15 cellular contexts compared by ENCODE assay signal in the genomic region with DNA sequence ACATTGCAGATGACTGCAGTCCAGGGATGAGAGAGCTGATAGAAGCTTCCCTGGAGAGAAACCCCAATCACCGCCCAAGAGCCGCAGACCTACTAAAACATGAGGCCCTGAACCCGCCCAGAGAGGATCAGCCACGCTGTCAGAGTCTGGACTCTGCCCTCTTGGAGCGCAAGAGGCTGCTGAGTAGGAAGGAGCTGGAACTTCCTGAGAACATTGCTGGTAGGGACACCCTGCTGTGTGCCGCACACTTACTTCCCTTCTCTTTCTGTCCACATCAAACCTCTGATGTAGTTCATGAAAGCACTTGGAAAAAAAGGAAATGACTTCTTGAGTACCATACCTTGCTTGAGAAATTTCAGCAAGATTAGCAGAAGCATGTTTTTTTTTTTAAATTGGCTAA. TPM values are rescaled to one million over a fixed set of nuclear protein-coding genes. Genes with fewer than 3 reads are reported as not detected.
DNase-seq lines count a peak whose midpoint lies in the region; ATAC-seq and TF ChIP-seq lines count a peak whose summit lies in the region.
"Had no signal": no experiment of that assay in that cellular context is flagged by ENCODE, and none has a peak within 500 bp of the region (broad histone marks: within the 10 kb centered on the region; RNA-seq: fewer than 3 reads in every experiment).

No MANE protein-coding gene starts in this region.

- H3K9ac ChIP-seq in colonic mucosa (ENCODE audit: low read depth in 2 of 2, low read length in 2 of 2): no peak overlapping the region

- DNase-seq in activated CD8-positive, alpha-beta T cell treated with anti-CD3 and anti-CD28 coated beads, Interleukin-2, amount 10 ng/mL, durations not matched to agents 7 days and 5 days: no peak
- DNase-seq in activated CD8-positive, alpha-beta T cell treated with anti-CD3 and anti-CD28 coated beads for 36 hours: no peak
- DNase-seq in colonic mucosa: peak; percentile 66
- peak in 2 of 3 donors; percentile 38 to 40 for DNase-seq in mucosa of descending colon
- DNase-seq in upper lobe of right lung: no peak
- DNase-seq in hepatic stellate cell (ENCODE audit: low spot score): no peak
- DNase-seq in superior temporal gyrus (ENCODE audit: extremely low spot score): no peak
- DNase-seq: activated T-cell treated with anti-CD3 and anti-CD28 coated beads, Interleukin-2, amount 50 U/mL, for 48 hours; DMS 273 treated with DMSO at 0.1 percent for 48 hours; NCI-H1105 treated with DMSO at 0.1 percent for 48 hours; NCI-H524 treated with DMSO at 0.1 percent for 48 hours had no signal

- TF ChIP-seq CTCF in activated CD8-positive, alpha-beta T cell treated with anti-CD3 and anti-CD28 coated beads for 36 hours (IDR thresholded peaks at IDR 0.05): no peak
- TF ChIP-seq CTCF in colonic mucosa (IDR thresholded peaks at IDR 0.05): no peak
- no peak for TF ChIP-seq CTCF in mucosa of descending colon (IDR thresholded peaks at IDR 0.05)
- no peak for TF ChIP-seq CTCF in upper lobe of right lung (IDR thresholded peaks at IDR 0.05)

- POLR2A ChIA-PET in activated CD8-positive, alpha-beta T cell treated with anti-CD3 and anti-CD28 coated beads, Interleukin-2, amount 10 ng/mL, durations not matched to agents 7 days and 5 days (lab: Charles Lee): no interaction called here
- POLR2A ChIA-PET in activated CD8-positive, alpha-beta T cell treated with anti-CD3 and anti-CD28 coated beads for 36 hours (lab: Charles Lee): interaction anchor here (0.6 to 1.0 kb wide), 3 partner anchors 8 to 112 kb away, joined by 3 to 4 read pairs (median 3); no protein-coding TSS in a partner anchor

- H3K4me3 ChIP-seq in colonic mucosa (no peak overlapping the region), mucosa of descending colon (no peak overlapping the region), upper lobe of right lung (no peak overlapping the region)
- H3K4me3 ChIP-seq: SJSA1 had no signal

- ATAC-seq in activated CD8-positive, alpha-beta T cell treated with anti-CD3 and anti-CD28 coated beads, Interleukin-2, amount 10 ng/mL, durations not matched to agents 7 days and 5 days: no peak
- no peak for ATAC-seq in activated CD8-positive, alpha-beta T cell treated with anti-CD3 and anti-CD28 coated beads for 36 hours
- ATAC-seq in mucosa of descending colon: peak; percentile 75
- peak; percentile 91 for ATAC-seq in upper lobe of right lung
- ATAC-seq in HG03469 (IDR thresholded peaks at IDR 0.05; ENCODE audit: unreplicated experiment): no peak
- ATAC-seq: WTC11 had no signal

- H3K27ac Mint-ChIP-seq in activated CD8-positive, alpha-beta T cell treated with anti-CD3 and anti-CD28 coated beads, Interleukin-2, amount 10 ng/mL, durations not matched to agents 7 days and 5 days: peak overlapping the region; percentile 61
- no peak overlapping the region for H3K27ac Mint-ChIP-seq in activated CD8-positive, alpha-beta T cell treated with anti-CD3 and anti-CD28 coated beads for 36 hours
- H3K27ac Mint-ChIP-seq: memory B cell, WTC11 had no signal

- CTCF ChIA-PET in activated CD8-positive, alpha-beta T cell treated with anti-CD3 and anti-CD28 coated beads, Interleukin-2, amount 10 ng/mL, durations not matched to agents 7 days and 5 days (lab: Charles Lee): interaction anchor here (1.2 to 1.7 kb wide), 2 partner anchors 22 to 34 kb away, joined by 4 read pairs; no protein-coding TSS in a partner anchor
- CTCF ChIA-PET in activated CD8-positive, alpha-beta T cell treated with anti-CD3 and anti-CD28 coated beads for 36 hours (lab: Charles Lee): interaction anchor here (1.2 to 1.9 kb wide), 2 partner anchors 122 to 132 kb away, joined by 4 read pairs; no protein-coding TSS in a partner anchor

- H3K27ac ChIP-seq in colonic mucosa: no peak overlapping the region
- H3K27ac ChIP-seq in upper lobe of right lung: peak overlapping the region; percentile 8
- H3K27ac ChIP-seq: SJSA1 had no signal

- no peaks in the 10 kb centered on the region for H3K27me3 ChIP-seq in colonic mucosa
- no peaks in the 10 kb centered on the region for H3K27me3 ChIP-seq in upper lobe of right lung
- H3K27me3 ChIP-seq: SJSA1 had no signal

- H3K9me3 Mint-ChIP-seq in activated CD8-positive, alpha-beta T cell treated with anti-CD3 and anti-CD28 coated beads, Interleukin-2, amount 10 ng/mL, durations not matched to agents 7 days and 5 days (ENCODE audit: insufficient read depth): no peaks in the 10 kb centered on the region
- H3K9me3 Mint-ChIP-seq in activated CD8-positive, alpha-beta T cell treated with anti-CD3 and anti-CD28 coated beads for 36 hours: no peaks in the 10 kb centered on the region
- H3K9me3 Mint-ChIP-seq: memory B cell, WTC11 had no signal

- H3K36me3 ChIP-seq in colonic mucosa (peaks cover 10% of the 10 kb centered on the region), mucosa of descending colon (ENCODE audit: low read depth) (peaks cover 8% of the 10 kb centered on the region), upper lobe of right lung (peaks cover 59% of the 10 kb centered on the region)

- H3K4me1 ChIP-seq in colonic mucosa: no peaks in the 10 kb centered on the region
- H3K4me1 ChIP-seq in mucosa of descending colon (ENCODE audit: low read depth): no peaks in the 10 kb centered on the region
- H3K4me1 ChIP-seq in upper lobe of right lung: peaks cover 43% of the 10 kb centered on the region

- no peaks in the 10 kb centered on the region for H3K27me3 Mint-ChIP-seq in activated CD8-positive, alpha-beta T cell treated with anti-CD3 and anti-CD28 coated beads, Interleukin-2, amount 10 ng/mL, durations not matched to agents 7 days and 5 days (ENCODE audit: low read depth)
- H3K27me3 Mint-ChIP-seq in activated CD8-positive, alpha-beta T cell treated with anti-CD3 and anti-CD28 coated beads for 36 hours: no peaks in the 10 kb centered on the region
- H3K27me3 Mint-ChIP-seq: memory B cell had no signal

- H3K4me3 Mint-ChIP-seq in activated CD8-positive, alpha-beta T cell treated with anti-CD3 and anti-CD28 coated beads, Interleukin-2, amount 10 ng/mL, durations not matched to agents 7 days and 5 days: no peak overlapping the region
- H3K4me3 Mint-ChIP-seq in activated CD8-positive, alpha-beta T cell treated with anti-CD3 and anti-CD28 coated beads for 36 hours: no peak overlapping the region
- H3K4me3 Mint-ChIP-seq: memory B cell, WTC11 had no signal

- H3K4me1 Mint-ChIP-seq in activated CD8-positive, alpha-beta T cell treated with anti-CD3 and anti-CD28 coated beads, Interleukin-2, amount 10 ng/mL, durations not matched to agents 7 days and 5 days (ENCODE audit: low read depth): peaks cover 48% of the 10 kb centered on the region
- peaks cover 18% of the 10 kb centered on the region for H3K4me1 Mint-ChIP-seq in activated CD8-positive, alpha-beta T cell treated with anti-CD3 and anti-CD28 coated beads for 36 hours (ENCODE audit: low read depth)

- no peaks in the 10 kb centered on the region for H3K9me3 ChIP-seq in colonic mucosa
- H3K9me3 ChIP-seq in mucosa of descending colon: no peaks in the 10 kb centered on the region
- H3K9me3 ChIP-seq in upper lobe of right lung: no peaks in the 10 kb centered on the region
- H3K9me3 ChIP-seq: SJSA1 had no signal

- intact Hi-C loops in activated CD8-positive, alpha-beta T cell treated with anti-CD3 and anti-CD28 coated beads for 36 hours (cut with micrococcal nuclease): no loop called here
- intact Hi-C loops in colonic mucosa (cut with DNase I): no loop called here
- intact Hi-C loops in mucosa of descending colon (cut with DNase I, micrococcal nuclease): no loop called here
- intact Hi-C loops in upper lobe of right lung (cut with DNase I): no loop called here

- peaks cover 64% of the 10 kb centered on the region for H3K36me3 Mint-ChIP-seq in activated CD8-positive, alpha-beta T cell treated with anti-CD3 and anti-CD28 coated beads, Interleukin-2, amount 10 ng/mL, durations not matched to agents 7 days and 5 days (ENCODE audit: low read depth)
- peaks cover 26% of the 10 kb centered on the region for H3K36me3 Mint-ChIP-seq in activated CD8-positive, alpha-beta T cell treated with anti-CD3 and anti-CD28 coated beads for 36 hours (ENCODE audit: low read depth)

RNA-seq across cellular contexts. Expression of a gene that starts 25.3 kb away (rescaled TPM):
- total RNA-seq in activated CD8-positive, alpha-beta T cell treated with anti-CD3 and anti-CD28 coated beads, Interleukin-2, amount 10 ng/mL, durations not matched to agents 7 days and 5 days: 10 to 100 TPM; 26.0 to 27.7 TPM
- total RNA-seq in activated CD8-positive, alpha-beta T cell treated with anti-CD3 and anti-CD28 coated beads for 36 hours: 10 to 100 TPM; 24.0 to 25.7 TPM
- total RNA-seq in colonic mucosa (10 to 100 TPM in 1 of 2 donors, 1 to 10 TPM in 1; 6.8 to 12.6 TPM), mucosa of descending colon (10 to 100 TPM; 12.3 to 20.3 (median 18.1) TPM), upper lobe of right lung (33.7 TPM)

Comparison
In these comparisons a context has a peak if more than half of its experiments do, and no peak if none do; other contexts are left out.
1. ATAC-seq: peak in mucosa of descending colon (single experiment) and upper lobe of right lung (single experiment); none in activated CD8-positive, alpha-beta T cell treated with anti-CD3 and anti-CD28 coated beads, Interleukin-2, amount 10 ng/mL, durations not matched to agents 7 days and 5 days (single experiment), activated CD8-positive, alpha-beta T cell treated with anti-CD3 and anti-CD28 coated beads for 36 hours (single experiment) and HG03469 (single experiment).
2. DNase-seq: peak in colonic mucosa (single experiment) and mucosa of descending colon (2 of 3); none in activated CD8-positive, alpha-beta T cell treated with anti-CD3 and anti-CD28 coated beads, Interleukin-2, amount 10 ng/mL, durations not matched to agents 7 days and 5 days (single experiment), activated CD8-positive, alpha-beta T cell treated with anti-CD3 and anti-CD28 coated beads for 36 hours (single experiment), upper lobe of right lung (single experiment), hepatic stellate cell (single experiment) and superior temporal gyrus (single experiment).